In the genomic region with DNA sequence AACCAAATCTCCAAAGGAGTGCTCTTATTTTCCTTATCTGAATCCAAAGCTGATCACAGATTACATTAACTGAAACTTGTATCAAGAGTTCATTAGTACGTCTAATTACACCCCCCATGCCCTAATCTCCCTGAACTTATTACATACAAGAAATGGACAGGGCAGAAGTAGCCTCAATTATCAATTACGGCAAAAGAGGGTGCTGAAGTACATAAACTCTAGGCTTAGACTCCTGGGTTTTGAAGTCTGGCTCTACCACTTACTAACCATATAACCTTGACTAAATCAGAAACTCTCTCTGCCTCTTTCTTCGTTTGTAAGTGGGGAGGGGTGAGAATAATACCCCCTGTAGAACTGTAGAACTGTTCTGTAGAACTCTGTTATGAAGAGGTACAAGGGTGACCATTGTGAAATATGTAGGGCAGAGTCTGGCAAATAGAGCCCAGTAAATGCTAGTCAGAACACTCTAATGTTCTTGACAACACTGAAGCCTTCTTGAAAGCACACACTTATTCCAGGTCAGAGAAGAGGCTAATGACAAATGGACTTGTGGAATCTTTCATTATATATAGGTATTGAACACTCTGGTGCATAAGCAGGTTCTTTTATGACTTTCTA, we compare ENCODE assay signal across 13 cellular contexts.
DNase-seq lines count a peak whose midpoint lies in the region; ATAC-seq and TF ChIP-seq lines count a peak whose summit lies in the region.
"Had no signal": no experiment of that assay in that cellular context is flagged by ENCODE, and none has a peak within 500 bp of the region (broad histone marks: within the 10 kb centered on the region; RNA-seq: fewer than 3 reads in every experiment).

No MANE protein-coding gene starts in this region.

- DNase-seq in choroid plexus epithelial cell (ENCODE audit: low read depth) (peak; percentile 70), NCI-H345 (lab: John Stamatoyannopoulos, UW) (no peak), DMS114 treated with DMSO at 0.1 percent for 48 hours (lab: John Stamatoyannopoulos, UW; ENCODE audit: unreplicated experiment) (no peak)
- DNase-seq in activated T-cell treated with anti-CD3 and anti-CD28 coated beads, Interleukin-2, amount 50 U/mL, for 48 hours = no peak
- DNase-seq in stimulated activated CD4-positive, alpha-beta T cell treated with anti-CD3 and anti-CD28 coated beads, Interleukin-2, amount 100 ng/mL, for 48 hours = no peak
- DNase-seq: NCI-H1417; stimulated activated CD4-positive, alpha-beta T cell treated with anti-CD3 and anti-CD28 coated beads, Interleukin-1b, Interleukin-23, amount 100 ng/mL, for 48 hours; tibial artery had no signal

- peak; percentile 52 for TF ChIP-seq CTCF in choroid plexus epithelial cell (conservative IDR thresholded peaks at IDR 0.05; ENCODE audit: low read depth, low read length)

- no peak overlapping the region for H3K4me3 ChIP-seq in choroid plexus epithelial cell (ENCODE audit: low read depth, low read length)
- H3K4me3 ChIP-seq: breast epithelium, HAP-1, tibial artery had no signal

- ATAC-seq in GM18511 (IDR thresholded peaks at IDR 0.05; ENCODE audit: unreplicated experiment) (peak; percentile 90), GM19463 (IDR thresholded peaks at IDR 0.05; ENCODE audit: unreplicated experiment) (peak; percentile 81), HG03378 (IDR thresholded peaks at IDR 0.05; ENCODE audit: unreplicated experiment) (peak; percentile 55)
